8 cellular contexts compared by ENCODE assay signal in the genomic region with DNA sequence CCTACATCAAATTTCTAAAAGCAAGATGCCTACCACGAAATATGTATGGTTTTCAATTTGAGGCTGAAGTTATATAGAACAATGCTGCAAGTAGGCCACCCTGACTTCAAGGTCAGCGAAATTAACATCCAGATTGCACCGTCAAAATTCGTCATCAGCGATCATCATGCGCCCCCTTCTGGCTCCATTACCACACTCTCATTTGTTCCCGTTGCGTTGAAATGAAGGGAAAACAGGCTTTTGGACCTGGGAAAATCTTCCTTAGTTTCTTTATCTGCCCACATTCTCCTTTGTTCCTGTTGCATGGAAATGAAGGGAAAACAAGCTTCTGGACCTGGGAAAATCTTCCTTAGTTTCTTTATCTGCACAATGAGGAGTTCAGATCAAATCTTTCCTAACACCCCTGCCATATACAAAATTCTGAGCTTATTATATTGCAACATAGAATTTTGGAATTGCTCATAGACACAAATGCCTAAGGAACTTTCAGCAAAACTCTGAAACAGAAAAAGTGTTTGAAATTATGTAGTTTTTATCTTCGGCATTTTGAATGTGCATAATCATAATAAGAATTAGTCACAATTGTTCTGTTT.
DNase-seq lines count a peak whose midpoint lies in the region; TF ChIP-seq lines count a peak whose summit lies in the region.

No MANE protein-coding gene starts in this region.

- H3K27me3 ChIP-seq in AG04450 (ENCODE audit: control insufficient read depth, insufficient read depth, low read length) (peaks cover 6% of the 10 kb centered on the region), GM23248 (replicated peaks; ENCODE audit: insufficient read depth) (peaks cover 24% of the 10 kb centered on the region; the same call in 1 of the 2 replicates)

- H3K79me2 ChIP-seq in GM23248 (ENCODE audit: insufficient read depth), result no peaks in the 10 kb centered on the region

- in situ Hi-C loops in GM23248 (cut with MboI) (no loop called here), astrocyte of the spinal cord (cut with HindIII; ENCODE audit: low sequenced_read_pairs) (no loop called here)

- H3F3A ChIP-seq in GM23248 (ENCODE audit: insufficient read depth), result no peaks in the 10 kb centered on the region

- H3K27ac ChIP-seq in AG04450 (ENCODE audit: low read depth, low read length), result no peak overlapping the region
- no peak overlapping the region for H3K27ac ChIP-seq in GM23248

- no peak overlapping the region for H3K4me3 ChIP-seq in AG04450 (ENCODE audit: low read depth, low read length)
- H3K4me3 ChIP-seq in GM23248, result no peak overlapping the region
- no peak overlapping the region for H3K4me3 ChIP-seq in astrocyte of the spinal cord (ENCODE audit: low read depth, low read length)

- 17% methylated on average over 9 of the region's 9 CpGs for WGBS in GM23248 (ENCODE audit: low coverage in 1 of 2, low lambda C conversion rate in 2 of 2, missing lambda C conversion rate in 2 of 2), 2 experiments

- H4K20me1 ChIP-seq in GM23248 (ENCODE audit: insufficient read depth), result no peaks in the 10 kb centered on the region

- H3K9me2 ChIP-seq in GM23248 (ENCODE audit: insufficient read depth), result no peaks in the 10 kb centered on the region

- POLR2A ChIA-PET in AG04450 (lab: Yijun Ruan, JAX), result no interaction called here

- CTCF ChIA-PET in AG04450 (lab: Charles Lee), result interaction anchor here (0.6 to 2.6 kb wide), 19 partner anchors 8 to 739 kb away, joined by 3 to 13 read pairs (median 5); no protein-coding TSS in a partner anchor

- no peak overlapping the region for H2AFZ ChIP-seq in GM23248

- DNase-seq in AG04450 (ENCODE audit: low read depth, low spot score) (no peak), GM23248 (peak; percentile 59), T-helper 9 cell (peak; percentile 60), astrocyte of the spinal cord (ENCODE audit: low read depth, low spot score) (peak; percentile 30), islet precursor cell (peak; percentile 66), NCI-H2171 (lab: John Stamatoyannopoulos, UW) (no peak), NCI-H2196 (lab: John Stamatoyannopoulos, UW; ENCODE audit: unreplicated experiment) (no peak)
- peak; percentile 47 for DNase-seq in stimulated activated CD4-positive, alpha-beta T cell treated with anti-CD3 and anti-CD28 coated beads, Interleukin-1b, Interleukin-23, amount 100 ng/mL, for 48 hours

- no peaks in the 10 kb centered on the region for H3K4me1 ChIP-seq in GM23248 (ENCODE audit: insufficient read depth)

- H3K4me2 ChIP-seq in GM23248 (ENCODE audit: unreplicated experiment), result no peak overlapping the region

- no peak overlapping the region for H3K9ac ChIP-seq in GM23248

- H3K9me3 ChIP-seq in AG04450 (ENCODE audit: control insufficient read depth, insufficient read depth, low read length) (no peaks in the 10 kb centered on the region), GM23248 (ENCODE audit: low read depth) (no peaks in the 10 kb centered on the region)

- TF ChIP-seq CTCF in AG04450 (IDR thresholded peaks at IDR 0.05; ENCODE audit: low read depth, low read length) (peak; percentile 70), astrocyte of the spinal cord (IDR thresholded peaks at IDR 0.05; ENCODE audit: low read depth, low read length) (peak; percentile 77)

- H3K36me3 ChIP-seq in GM23248 (ENCODE audit: low read depth), result no peaks in the 10 kb centered on the region

Comparison
In these comparisons a context has a peak if more than half of its experiments do, and no peak if none do; other contexts are left out.
1. DNase-seq: peak in GM23248 (single experiment), T-helper 9 cell (single experiment), astrocyte of the spinal cord (single experiment), islet precursor cell (single experiment) and stimulated activated CD4-positive, alpha-beta T cell treated with anti-CD3 and anti-CD28 coated beads, Interleukin-1b, Interleukin-23, amount 100 ng/mL, for 48 hours (single experiment); none in AG04450 (single experiment), NCI-H2171 (single experiment) and NCI-H2196 (single experiment).